Comparison of ENCODE assay signal across 1 cellular context in genomic region chr9:92665836-92666235, GRCh38.
TF ChIP-seq lines count a peak whose summit lies in the region.

No MANE protein-coding gene starts in this region.

TF ChIP-seq in WTC11, 78 proteins besides CTCF, POLR2A, EP300 and RAD21 (continued from another document):
- TF ChIP-seq, protein P1, sequence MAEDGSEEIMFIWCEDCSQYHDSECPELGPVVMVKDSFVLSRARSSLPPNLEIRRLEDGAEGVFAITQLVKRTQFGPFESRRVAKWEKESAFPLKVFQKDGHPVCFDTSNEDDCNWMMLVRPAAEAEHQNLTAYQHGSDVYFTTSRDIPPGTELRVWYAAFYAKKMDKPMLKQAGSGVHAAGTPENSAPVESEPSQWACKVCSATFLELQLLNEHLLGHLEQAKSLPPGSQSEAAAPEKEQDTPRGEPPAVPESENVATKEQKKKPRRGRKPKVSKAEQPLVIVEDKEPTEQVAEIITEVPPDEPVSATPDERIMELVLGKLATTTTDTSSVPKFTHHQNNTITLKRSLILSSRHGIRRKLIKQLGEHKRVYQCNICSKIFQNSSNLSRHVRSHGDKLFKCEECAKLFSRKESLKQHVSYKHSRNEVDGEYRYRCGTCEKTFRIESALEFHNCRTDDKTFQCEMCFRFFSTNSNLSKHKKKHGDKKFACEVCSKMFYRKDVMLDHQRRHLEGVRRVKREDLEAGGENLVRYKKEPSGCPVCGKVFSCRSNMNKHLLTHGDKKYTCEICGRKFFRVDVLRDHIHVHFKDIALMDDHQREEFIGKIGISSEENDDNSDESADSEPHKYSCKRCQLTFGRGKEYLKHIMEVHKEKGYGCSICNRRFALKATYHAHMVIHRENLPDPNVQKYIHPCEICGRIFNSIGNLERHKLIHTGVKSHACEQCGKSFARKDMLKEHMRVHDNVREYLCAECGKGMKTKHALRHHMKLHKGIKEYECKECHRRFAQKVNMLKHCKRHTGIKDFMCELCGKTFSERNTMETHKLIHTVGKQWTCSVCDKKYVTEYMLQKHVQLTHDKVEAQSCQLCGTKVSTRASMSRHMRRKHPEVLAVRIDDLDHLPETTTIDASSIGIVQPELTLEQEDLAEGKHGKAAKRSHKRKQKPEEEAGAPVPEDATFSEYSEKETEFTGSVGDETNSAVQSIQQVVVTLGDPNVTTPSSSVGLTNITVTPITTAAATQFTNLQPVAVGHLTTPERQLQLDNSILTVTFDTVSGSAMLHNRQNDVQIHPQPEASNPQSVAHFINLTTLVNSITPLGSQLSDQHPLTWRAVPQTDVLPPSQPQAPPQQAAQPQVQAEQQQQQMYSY (CRISPR knock-in tag; IDR thresholded peaks at IDR 0.05): no peak
- TF ChIP-seq SMAD4 (CRISPR knock-in tag; IDR thresholded peaks at IDR 0.05) (no peak), FOXP1 (CRISPR knock-in tag; IDR thresholded peaks at IDR 0.05; ENCODE audit: borderline replicate concordance) (no peak), ZBTB21 (CRISPR knock-in tag; IDR thresholded peaks at IDR 0.05; ENCODE audit: borderline replicate concordance) (no peak), ELF4 (CRISPR knock-in tag; IDR thresholded peaks at IDR 0.05; ENCODE audit: low read depth) (no peak), E2F5 (CRISPR knock-in tag; IDR thresholded peaks at IDR 0.05) (no peak)
- TF ChIP-seq, protein P2, sequence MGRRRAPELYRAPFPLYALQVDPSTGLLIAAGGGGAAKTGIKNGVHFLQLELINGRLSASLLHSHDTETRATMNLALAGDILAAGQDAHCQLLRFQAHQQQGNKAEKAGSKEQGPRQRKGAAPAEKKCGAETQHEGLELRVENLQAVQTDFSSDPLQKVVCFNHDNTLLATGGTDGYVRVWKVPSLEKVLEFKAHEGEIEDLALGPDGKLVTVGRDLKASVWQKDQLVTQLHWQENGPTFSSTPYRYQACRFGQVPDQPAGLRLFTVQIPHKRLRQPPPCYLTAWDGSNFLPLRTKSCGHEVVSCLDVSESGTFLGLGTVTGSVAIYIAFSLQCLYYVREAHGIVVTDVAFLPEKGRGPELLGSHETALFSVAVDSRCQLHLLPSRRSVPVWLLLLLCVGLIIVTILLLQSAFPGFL (CRISPR knock-in tag; IDR thresholded peaks at IDR 0.05; ENCODE audit: borderline replicate concordance): no peak
